1 cellular context compared by ENCODE assay signal in the genomic region with DNA sequence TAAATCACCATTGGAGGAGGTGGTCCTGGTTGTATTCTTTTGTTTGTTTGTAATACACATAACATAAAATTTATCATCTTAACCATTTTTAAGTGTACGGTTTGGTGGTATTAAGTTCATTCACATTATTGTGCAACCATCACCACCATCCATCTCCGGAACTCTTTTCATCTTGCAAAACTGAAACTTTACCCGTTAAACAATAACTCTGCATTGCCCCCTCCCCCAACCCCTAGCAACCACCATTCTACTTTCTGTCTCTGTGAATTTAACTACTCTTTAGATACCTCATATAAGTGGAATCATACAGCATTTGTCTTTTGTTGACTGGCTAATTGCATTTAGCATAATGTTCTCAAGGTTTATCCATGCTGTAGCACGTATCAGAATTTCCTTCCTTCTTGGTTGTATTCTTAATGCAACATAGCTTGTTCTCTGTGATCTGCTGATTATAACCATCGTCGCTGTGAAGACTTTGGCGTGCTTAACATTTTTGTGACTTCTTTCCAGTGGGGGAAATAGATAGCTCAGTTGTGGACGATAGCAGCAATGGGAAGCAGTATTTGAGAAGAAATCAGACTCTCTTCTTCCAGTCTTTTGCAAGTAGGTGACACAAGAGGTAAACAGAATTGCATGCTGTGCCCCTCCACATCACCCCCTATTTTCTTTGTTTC.
TF ChIP-seq lines count a peak whose summit lies in the region.

No MANE protein-coding gene starts in this region.

TF ChIP-seq in HepG2, 621 proteins besides CTCF, POLR2A, EP300 and RAD21 (continued from another document and continues in another):
- TF ChIP-seq, protein P1, sequence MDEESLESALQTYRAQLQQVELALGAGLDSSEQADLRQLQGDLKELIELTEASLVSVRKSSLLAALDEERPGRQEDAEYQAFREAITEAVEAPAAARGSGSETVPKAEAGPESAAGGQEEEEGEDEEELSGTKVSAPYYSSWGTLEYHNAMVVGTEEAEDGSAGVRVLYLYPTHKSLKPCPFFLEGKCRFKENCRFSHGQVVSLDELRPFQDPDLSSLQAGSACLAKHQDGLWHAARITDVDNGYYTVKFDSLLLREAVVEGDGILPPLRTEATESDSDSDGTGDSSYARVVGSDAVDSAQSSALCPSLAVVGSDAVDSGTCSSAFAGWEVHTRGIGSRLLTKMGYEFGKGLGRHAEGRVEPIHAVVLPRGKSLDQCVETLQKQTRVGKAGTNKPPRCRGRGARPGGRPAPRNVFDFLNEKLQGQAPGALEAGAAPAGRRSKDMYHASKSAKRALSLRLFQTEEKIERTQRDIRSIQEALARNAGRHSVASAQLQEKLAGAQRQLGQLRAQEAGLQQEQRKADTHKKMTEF (CRISPR knock-in tag; IDR thresholded peaks at IDR 0.05), result peak; percentile 67; the same call in 1 of the 2 replicates
- TF ChIP-seq REPIN1 (CRISPR knock-in tag; IDR thresholded peaks at IDR 0.05; ENCODE audit: borderline replicate concordance, low read depth) (no peak), RARG (CRISPR knock-in tag; IDR thresholded peaks at IDR 0.05; ENCODE audit: low read depth) (no peak), ZSCAN12 (CRISPR knock-in tag; IDR thresholded peaks at IDR 0.05) (no peak), ZNF644 (CRISPR knock-in tag; IDR thresholded peaks at IDR 0.05; ENCODE audit: low read depth) (peak; percentile 24; the same call in 1 of the 2 replicates), TBX2 (CRISPR knock-in tag; IDR thresholded peaks at IDR 0.05; ENCODE audit: borderline replicate concordance) (peak; percentile 35; the same call in 1 of the 2 replicates), ZNF772 (CRISPR knock-in tag; IDR thresholded peaks at IDR 0.05) (no peak), BRD4 (CRISPR knock-in tag; IDR thresholded peaks at IDR 0.05) (no peak), RFX5 (IDR thresholded peaks at IDR 0.05; ENCODE audit: low read depth, low read length) (no peak), LCORL (IDR thresholded peaks at IDR 0.05) (no peak), LCORL (CRISPR knock-in tag; IDR thresholded peaks at IDR 0.05) (peak; percentile 40; the same call in 1 of the 2 replicates), NBN (conservative IDR thresholded peaks at IDR 0.05) (no peak), SMAD3 (CRISPR knock-in tag; IDR thresholded peaks at IDR 0.05) (0 out of 2 replicates have a peak, but pooled peaks have one; percentile 25), MTF1 (CRISPR knock-in tag; IDR thresholded peaks at IDR 0.05) (no peak), SMARCC2 (IDR thresholded peaks at IDR 0.05) (no peak), ADNP (CRISPR knock-in tag; IDR thresholded peaks at IDR 0.05) (no peak), ZNF101 (CRISPR knock-in tag; IDR thresholded peaks at IDR 0.05; ENCODE audit: borderline replicate concordance, low read depth) (no peak), ZC3H13 (CRISPR knock-in tag; IDR thresholded peaks at IDR 0.05) (no peak), BCL6 (CRISPR knock-in tag; IDR thresholded peaks at IDR 0.05) (peak; percentile 37), ZNF44 (CRISPR knock-in tag; IDR thresholded peaks at IDR 0.05) (no peak), SAP130 (CRISPR knock-in tag; IDR thresholded peaks at IDR 0.05; ENCODE audit: low read depth) (peak; percentile 40; the same call in 1 of the 2 replicates), MEF2D (CRISPR knock-in tag; IDR thresholded peaks at IDR 0.05) (no peak), HOXA5 (CRISPR knock-in tag; IDR thresholded peaks at IDR 0.05) (no peak; the same call in 1 of the 2 replicates), NR2F1 (CRISPR knock-in tag; IDR thresholded peaks at IDR 0.05) (no peak), ZNF530 (CRISPR knock-in tag; IDR thresholded peaks at IDR 0.05; ENCODE audit: low read depth) (no peak), ZNF652 (CRISPR knock-in tag; IDR thresholded peaks at IDR 0.05; ENCODE audit: borderline replicate concordance, low read depth) (peak; percentile 14; the same call in 1 of the 2 replicates), HNRNPLL (IDR thresholded peaks at IDR 0.05; ENCODE audit: low read depth, low read length, poor library complexity, severe bottlenecking) (no peak), RNF2 (conservative IDR thresholded peaks at IDR 0.05; ENCODE audit: low read depth) (no peak), ZNF616 (CRISPR knock-in tag; IDR thresholded peaks at IDR 0.05; ENCODE audit: low read depth) (no peak), ZNF282 (IDR thresholded peaks at IDR 0.05; ENCODE audit: partially characterized antibody) (no peak), RXRA (CRISPR knock-in tag; IDR thresholded peaks at IDR 0.05) (no peak), ZNF160 (CRISPR knock-in tag; IDR thresholded peaks at IDR 0.05) (no peak), SNRNP70 (IDR thresholded peaks at IDR 0.05; ENCODE audit: low read depth, low read length) (no peak), ZNF552 (CRISPR knock-in tag; IDR thresholded peaks at IDR 0.05; ENCODE audit: borderline replicate concordance) (no peak)
- TF ChIP-seq, protein P2, sequence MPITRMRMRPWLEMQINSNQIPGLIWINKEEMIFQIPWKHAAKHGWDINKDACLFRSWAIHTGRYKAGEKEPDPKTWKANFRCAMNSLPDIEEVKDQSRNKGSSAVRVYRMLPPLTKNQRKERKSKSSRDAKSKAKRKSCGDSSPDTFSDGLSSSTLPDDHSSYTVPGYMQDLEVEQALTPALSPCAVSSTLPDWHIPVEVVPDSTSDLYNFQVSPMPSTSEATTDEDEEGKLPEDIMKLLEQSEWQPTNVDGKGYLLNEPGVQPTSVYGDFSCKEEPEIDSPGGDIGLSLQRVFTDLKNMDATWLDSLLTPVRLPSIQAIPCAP (CRISPR knock-in tag; IDR thresholded peaks at IDR 0.05; ENCODE audit: low read depth), result no peak
- TF ChIP-seq, protein P3, sequence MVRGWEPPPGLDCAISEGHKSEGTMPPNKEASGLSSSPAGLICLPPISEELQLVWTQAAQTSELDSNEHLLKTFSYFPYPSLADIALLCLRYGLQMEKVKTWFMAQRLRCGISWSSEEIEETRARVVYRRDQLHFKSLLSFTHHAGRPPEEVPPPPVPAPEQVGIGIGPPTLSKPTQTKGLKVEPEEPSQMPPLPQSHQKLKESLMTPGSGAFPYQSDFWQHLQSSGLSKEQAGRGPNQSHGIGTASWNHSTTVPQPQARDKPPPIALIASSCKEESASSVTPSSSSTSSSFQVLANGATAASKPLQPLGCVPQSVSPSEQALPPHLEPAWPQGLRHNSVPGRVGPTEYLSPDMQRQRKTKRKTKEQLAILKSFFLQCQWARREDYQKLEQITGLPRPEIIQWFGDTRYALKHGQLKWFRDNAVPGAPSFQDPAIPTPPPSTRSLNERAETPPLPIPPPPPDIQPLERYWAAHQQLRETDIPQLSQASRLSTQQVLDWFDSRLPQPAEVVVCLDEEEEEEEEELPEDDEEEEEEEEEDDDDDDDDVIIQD (CRISPR knock-in tag; IDR thresholded peaks at IDR 0.05; ENCODE audit: low read depth), result peak; percentile 71; the same call in 1 of the 2 replicates
- TF ChIP-seq, protein P4, sequence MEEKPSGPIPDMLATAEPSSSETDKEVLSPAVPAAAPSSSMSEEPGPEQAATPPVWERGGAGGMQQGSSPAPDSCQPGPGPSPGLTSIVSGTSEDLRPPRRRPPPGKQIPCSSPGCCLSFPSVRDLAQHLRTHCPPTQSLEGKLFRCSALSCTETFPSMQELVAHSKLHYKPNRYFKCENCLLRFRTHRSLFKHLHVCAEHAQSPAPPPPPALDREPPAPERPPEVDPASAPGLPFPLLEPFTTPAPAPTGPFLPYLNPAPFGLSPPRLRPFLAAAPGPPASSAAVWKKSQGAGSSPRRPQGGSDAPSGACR (CRISPR knock-in tag; IDR thresholded peaks at IDR 0.05), result no peak
- TF ChIP-seq, protein P5, sequence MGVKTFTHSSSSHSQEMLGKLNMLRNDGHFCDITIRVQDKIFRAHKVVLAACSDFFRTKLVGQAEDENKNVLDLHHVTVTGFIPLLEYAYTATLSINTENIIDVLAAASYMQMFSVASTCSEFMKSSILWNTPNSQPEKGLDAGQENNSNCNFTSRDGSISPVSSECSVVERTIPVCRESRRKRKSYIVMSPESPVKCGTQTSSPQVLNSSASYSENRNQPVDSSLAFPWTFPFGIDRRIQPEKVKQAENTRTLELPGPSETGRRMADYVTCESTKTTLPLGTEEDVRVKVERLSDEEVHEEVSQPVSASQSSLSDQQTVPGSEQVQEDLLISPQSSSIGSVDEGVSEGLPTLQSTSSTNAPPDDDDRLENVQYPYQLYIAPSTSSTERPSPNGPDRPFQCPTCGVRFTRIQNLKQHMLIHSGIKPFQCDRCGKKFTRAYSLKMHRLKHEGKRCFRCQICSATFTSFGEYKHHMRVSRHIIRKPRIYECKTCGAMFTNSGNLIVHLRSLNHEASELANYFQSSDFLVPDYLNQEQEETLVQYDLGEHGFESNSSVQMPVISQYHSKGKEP (CRISPR knock-in tag; IDR thresholded peaks at IDR 0.05), result no peak
- TF ChIP-seq, protein P6, sequence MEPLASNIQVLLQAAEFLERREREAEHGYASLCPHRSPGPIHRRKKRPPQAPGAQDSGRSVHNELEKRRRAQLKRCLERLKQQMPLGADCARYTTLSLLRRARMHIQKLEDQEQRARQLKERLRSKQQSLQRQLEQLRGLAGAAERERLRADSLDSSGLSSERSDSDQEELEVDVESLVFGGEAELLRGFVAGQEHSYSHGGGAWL (CRISPR knock-in tag; IDR thresholded peaks at IDR 0.05), result no peak
- TF ChIP-seq, protein P7, sequence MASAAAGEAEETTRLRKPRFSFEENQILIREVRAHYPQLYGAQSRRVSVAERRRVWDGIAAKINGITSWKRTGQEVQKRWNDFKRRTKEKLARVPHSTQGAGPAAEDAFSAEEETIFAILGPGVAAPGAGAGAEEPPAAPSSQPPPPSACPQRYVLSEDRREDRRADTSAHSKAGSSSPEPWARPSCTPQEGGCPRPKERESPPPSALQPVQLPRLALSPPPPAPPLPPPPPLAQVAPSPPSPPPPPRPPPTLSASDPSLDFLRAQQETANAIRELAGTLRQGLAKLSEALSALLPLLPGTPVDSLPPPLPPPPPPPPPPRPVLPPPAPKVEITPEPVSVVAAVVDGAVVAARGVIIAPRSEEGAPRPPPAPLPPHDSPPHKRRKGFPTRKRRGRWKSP (CRISPR knock-in tag; IDR thresholded peaks at IDR 0.05), result no peak
- TF ChIP-seq, protein P8, sequence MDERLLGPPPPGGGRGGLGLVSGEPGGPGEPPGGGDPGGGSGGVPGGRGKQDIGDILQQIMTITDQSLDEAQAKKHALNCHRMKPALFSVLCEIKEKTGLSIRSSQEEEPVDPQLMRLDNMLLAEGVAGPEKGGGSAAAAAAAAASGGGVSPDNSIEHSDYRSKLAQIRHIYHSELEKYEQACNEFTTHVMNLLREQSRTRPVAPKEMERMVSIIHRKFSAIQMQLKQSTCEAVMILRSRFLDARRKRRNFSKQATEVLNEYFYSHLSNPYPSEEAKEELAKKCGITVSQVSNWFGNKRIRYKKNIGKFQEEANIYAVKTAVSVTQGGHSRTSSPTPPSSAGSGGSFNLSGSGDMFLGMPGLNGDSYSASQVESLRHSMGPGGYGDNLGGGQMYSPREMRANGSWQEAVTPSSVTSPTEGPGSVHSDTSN (CRISPR knock-in tag; IDR thresholded peaks at IDR 0.05), result no peak
- TF ChIP-seq, protein P9, sequence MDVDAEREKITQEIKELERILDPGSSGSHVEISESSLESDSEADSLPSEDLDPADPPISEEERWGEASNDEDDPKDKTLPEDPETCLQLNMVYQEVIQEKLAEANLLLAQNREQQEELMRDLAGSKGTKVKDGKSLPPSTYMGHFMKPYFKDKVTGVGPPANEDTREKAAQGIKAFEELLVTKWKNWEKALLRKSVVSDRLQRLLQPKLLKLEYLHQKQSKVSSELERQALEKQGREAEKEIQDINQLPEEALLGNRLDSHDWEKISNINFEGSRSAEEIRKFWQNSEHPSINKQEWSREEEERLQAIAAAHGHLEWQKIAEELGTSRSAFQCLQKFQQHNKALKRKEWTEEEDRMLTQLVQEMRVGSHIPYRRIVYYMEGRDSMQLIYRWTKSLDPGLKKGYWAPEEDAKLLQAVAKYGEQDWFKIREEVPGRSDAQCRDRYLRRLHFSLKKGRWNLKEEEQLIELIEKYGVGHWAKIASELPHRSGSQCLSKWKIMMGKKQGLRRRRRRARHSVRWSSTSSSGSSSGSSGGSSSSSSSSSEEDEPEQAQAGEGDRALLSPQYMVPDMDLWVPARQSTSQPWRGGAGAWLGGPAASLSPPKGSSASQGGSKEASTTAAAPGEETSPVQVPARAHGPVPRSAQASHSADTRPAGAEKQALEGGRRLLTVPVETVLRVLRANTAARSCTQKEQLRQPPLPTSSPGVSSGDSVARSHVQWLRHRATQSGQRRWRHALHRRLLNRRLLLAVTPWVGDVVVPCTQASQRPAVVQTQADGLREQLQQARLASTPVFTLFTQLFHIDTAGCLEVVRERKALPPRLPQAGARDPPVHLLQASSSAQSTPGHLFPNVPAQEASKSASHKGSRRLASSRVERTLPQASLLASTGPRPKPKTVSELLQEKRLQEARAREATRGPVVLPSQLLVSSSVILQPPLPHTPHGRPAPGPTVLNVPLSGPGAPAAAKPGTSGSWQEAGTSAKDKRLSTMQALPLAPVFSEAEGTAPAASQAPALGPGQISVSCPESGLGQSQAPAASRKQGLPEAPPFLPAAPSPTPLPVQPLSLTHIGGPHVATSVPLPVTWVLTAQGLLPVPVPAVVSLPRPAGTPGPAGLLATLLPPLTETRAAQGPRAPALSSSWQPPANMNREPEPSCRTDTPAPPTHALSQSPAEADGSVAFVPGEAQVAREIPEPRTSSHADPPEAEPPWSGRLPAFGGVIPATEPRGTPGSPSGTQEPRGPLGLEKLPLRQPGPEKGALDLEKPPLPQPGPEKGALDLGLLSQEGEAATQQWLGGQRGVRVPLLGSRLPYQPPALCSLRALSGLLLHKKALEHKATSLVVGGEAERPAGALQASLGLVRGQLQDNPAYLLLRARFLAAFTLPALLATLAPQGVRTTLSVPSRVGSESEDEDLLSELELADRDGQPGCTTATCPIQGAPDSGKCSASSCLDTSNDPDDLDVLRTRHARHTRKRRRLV (CRISPR knock-in tag; IDR thresholded peaks at IDR 0.05), result no peak
- TF ChIP-seq, protein P10, sequence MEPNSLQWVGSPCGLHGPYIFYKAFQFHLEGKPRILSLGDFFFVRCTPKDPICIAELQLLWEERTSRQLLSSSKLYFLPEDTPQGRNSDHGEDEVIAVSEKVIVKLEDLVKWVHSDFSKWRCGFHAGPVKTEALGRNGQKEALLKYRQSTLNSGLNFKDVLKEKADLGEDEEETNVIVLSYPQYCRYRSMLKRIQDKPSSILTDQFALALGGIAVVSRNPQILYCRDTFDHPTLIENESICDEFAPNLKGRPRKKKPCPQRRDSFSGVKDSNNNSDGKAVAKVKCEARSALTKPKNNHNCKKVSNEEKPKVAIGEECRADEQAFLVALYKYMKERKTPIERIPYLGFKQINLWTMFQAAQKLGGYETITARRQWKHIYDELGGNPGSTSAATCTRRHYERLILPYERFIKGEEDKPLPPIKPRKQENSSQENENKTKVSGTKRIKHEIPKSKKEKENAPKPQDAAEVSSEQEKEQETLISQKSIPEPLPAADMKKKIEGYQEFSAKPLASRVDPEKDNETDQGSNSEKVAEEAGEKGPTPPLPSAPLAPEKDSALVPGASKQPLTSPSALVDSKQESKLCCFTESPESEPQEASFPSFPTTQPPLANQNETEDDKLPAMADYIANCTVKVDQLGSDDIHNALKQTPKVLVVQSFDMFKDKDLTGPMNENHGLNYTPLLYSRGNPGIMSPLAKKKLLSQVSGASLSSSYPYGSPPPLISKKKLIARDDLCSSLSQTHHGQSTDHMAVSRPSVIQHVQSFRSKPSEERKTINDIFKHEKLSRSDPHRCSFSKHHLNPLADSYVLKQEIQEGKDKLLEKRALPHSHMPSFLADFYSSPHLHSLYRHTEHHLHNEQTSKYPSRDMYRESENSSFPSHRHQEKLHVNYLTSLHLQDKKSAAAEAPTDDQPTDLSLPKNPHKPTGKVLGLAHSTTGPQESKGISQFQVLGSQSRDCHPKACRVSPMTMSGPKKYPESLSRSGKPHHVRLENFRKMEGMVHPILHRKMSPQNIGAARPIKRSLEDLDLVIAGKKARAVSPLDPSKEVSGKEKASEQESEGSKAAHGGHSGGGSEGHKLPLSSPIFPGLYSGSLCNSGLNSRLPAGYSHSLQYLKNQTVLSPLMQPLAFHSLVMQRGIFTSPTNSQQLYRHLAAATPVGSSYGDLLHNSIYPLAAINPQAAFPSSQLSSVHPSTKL (CRISPR knock-in tag; IDR thresholded peaks at IDR 0.05), result peak; percentile 80
